Comparison of ENCODE assay signal across 9 cellular contexts in genomic region chr13:112893570-112894422, GRCh38.
DNase-seq lines count a peak whose midpoint lies in the region; ATAC-seq, FAIRE-seq and TF ChIP-seq lines count a peak whose summit lies in the region.
"Had no signal": no experiment of that assay in that cellular context is flagged by ENCODE, and none has a peak within 500 bp of the region (broad histone marks: within the 10 kb centered on the region; RNA-seq: fewer than 3 reads in every experiment).

No MANE protein-coding gene starts in this region.

- H2AK5ac ChIP-seq in neuronal stem cell (ENCODE audit: low read depth, low read length), result peak overlapping the region; percentile 94

- H3K18ac ChIP-seq in neuronal stem cell (ENCODE audit: low read length), result peak overlapping the region; percentile 99

- H3K27ac Mint-ChIP-seq in activated T-helper 2 cell treated with anti-CD3 and anti-CD28 coated beads, Interferon-gamma antibody, Interleukin-2, Interleukin-4, amounts not matched to agents 10 μg/mL and 5 μg/mL and 100 μg/mL, durations not matched to agents 14 hours and 24 hours and 36 hours, result no peak overlapping the region

- H3K4me1 ChIP-seq in HUES6 (ENCODE audit: control insufficient read depth, insufficient read depth, low read length) (peaks cover 54% of the 10 kb centered on the region), neuronal stem cell (ENCODE audit: control insufficient read depth in 2 of 2, insufficient read depth in 1 of 2, low read depth in 1 of 2, low read length in 2 of 2) (peaks cover 40 to 41% of the 10 kb centered on the region in 2 donors)

- FAIRE-seq in GM18507 (lab: Jason Lieb, UNC), result no peak

- no peak overlapping the region for H3K4me3 Mint-ChIP-seq in activated T-helper 2 cell treated with anti-CD3 and anti-CD28 coated beads, Interferon-gamma antibody, Interleukin-2, Interleukin-4, amounts not matched to agents 10 μg/mL and 5 μg/mL and 100 μg/mL, durations not matched to agents 14 hours and 24 hours and 36 hours (ENCODE audit: low read depth)

- DNase-seq in AG04450 (ENCODE audit: low read depth, low spot score) (no peak), GM18507 (ENCODE audit: extremely low spot score, insufficient read length, low read depth) (peak; percentile 67), fibroblast of the aortic adventitia (ENCODE audit: low read depth) (peak; percentile 6), neuronal stem cell (ENCODE audit: low spot score) (peak; percentile 83), occipital lobe (lab: John Stamatoyannopoulos, UW) (no peak)
- no peak for DNase-seq in activated T-helper 2 cell treated with anti-CD3 and anti-CD28 coated beads, Interferon-gamma antibody, Interleukin-2, Interleukin-4, amounts not matched to agents 10 μg/mL and 5 μg/mL and 100 μg/mL, durations not matched to agents 14 hours and 24 hours and 36 hours (ENCODE audit: low spot score)

- H3K36me3 Mint-ChIP-seq in activated T-helper 2 cell treated with anti-CD3 and anti-CD28 coated beads, Interferon-gamma antibody, Interleukin-2, Interleukin-4, amounts not matched to agents 10 μg/mL and 5 μg/mL and 100 μg/mL, durations not matched to agents 14 hours and 24 hours and 36 hours (ENCODE audit: low read depth), result no peaks in the 10 kb centered on the region

- H2BK15ac ChIP-seq in neuronal stem cell (ENCODE audit: low read length), result peak overlapping the region; percentile 51

- H2BK12ac ChIP-seq in neuronal stem cell (ENCODE audit: low read length), result peak overlapping the region; percentile 68

- H3K27me3 ChIP-seq in AG04450 (ENCODE audit: control insufficient read depth, insufficient read depth, low read length), result peaks cover 65% of the 10 kb centered on the region
- peaks cover 52% of the 10 kb centered on the region for H3K27me3 ChIP-seq in HUES6 (ENCODE audit: control insufficient read depth, insufficient read depth, low read length)
- H3K27me3 ChIP-seq in neuronal stem cell (ENCODE audit: control insufficient read depth in 3 of 3, insufficient read depth in 3 of 3, low read depth in 1 of 3, low read length in 3 of 3), result peaks cover 0 to 7% (median 0%) of the 10 kb centered on the region in 3 experiments

- peak; percentile 9; the same call in 2 of the 3 replicates for ATAC-seq in SK-N-SH treated with all-trans-retinoic acid at 6 μM for 48 hours

- H3K4me1 Mint-ChIP-seq in activated T-helper 2 cell treated with anti-CD3 and anti-CD28 coated beads, Interferon-gamma antibody, Interleukin-2, Interleukin-4, amounts not matched to agents 10 μg/mL and 5 μg/mL and 100 μg/mL, durations not matched to agents 14 hours and 24 hours and 36 hours (ENCODE audit: low read depth), result no peaks in the 10 kb centered on the region

- POLR2A ChIA-PET in AG04450 (lab: Yijun Ruan, JAX), result no interaction called here

- no peak overlapping the region for H3K27ac ChIP-seq in AG04450 (ENCODE audit: low read depth, low read length)
- peak overlapping the region; percentile 61; the same call in 1 of the 2 replicates for H3K27ac ChIP-seq in HUES6 (ENCODE audit: low read depth, low read length)
- peak overlapping the region; percentile 88 for H3K27ac ChIP-seq in neuronal stem cell (replicated peaks; ENCODE audit: low read length)
- H3K27ac ChIP-seq: adrenal gland had no signal

- WGBS in neuronal stem cell (ENCODE audit: extremely low coverage in 2 of 2, insufficient read length in 2 of 2, insufficient replicate concordance in 1 of 2), 2 donors, result no CpG with 5 or more reads among the region's 51 CpGs

- H3K14ac ChIP-seq in neuronal stem cell (ENCODE audit: low read length), result no peak overlapping the region

- H2BK5ac ChIP-seq in neuronal stem cell (ENCODE audit: low read length), result peak overlapping the region; percentile 93

- TF ChIP-seq CTCF in AG04450 (IDR thresholded peaks at IDR 0.05; ENCODE audit: low read depth, low read length), result no peak
- no peak for TF ChIP-seq CTCF in fibroblast of the aortic adventitia (IDR thresholded peaks at IDR 0.05; ENCODE audit: insufficient read depth, low read length)

- no peak overlapping the region for H3K4ac ChIP-seq in neuronal stem cell (ENCODE audit: low read length)

- H3K36me3 ChIP-seq in HUES6 (ENCODE audit: control insufficient read depth, insufficient read depth, low read length) (no peaks in the 10 kb centered on the region), neuronal stem cell (replicated peaks in 1 of 2; ENCODE audit: control insufficient read depth in 2 of 2, insufficient read depth in 2 of 2, low read length in 2 of 2) (peaks cover 0 to 4% of the 10 kb centered on the region in 2 donors)
- H3K36me3 ChIP-seq: adrenal gland had no signal

- intact Hi-C loops in activated T-helper 2 cell treated with anti-CD3 and anti-CD28 coated beads, Interferon-gamma antibody, Interleukin-2, Interleukin-4, amounts not matched to agents 10 μg/mL and 5 μg/mL and 100 μg/mL, durations not matched to agents 14 hours and 24 hours and 36 hours (cut with micrococcal nuclease), result no loop called here

- CTCF ChIA-PET in AG04450 (lab: Charles Lee), result interaction anchor here (0.6 kb wide), 1 partner anchor 17 kb away, joined by 3 read pairs; no protein-coding TSS in a partner anchor

- H3K23ac ChIP-seq in neuronal stem cell (ENCODE audit: low read depth, low read length, poor library complexity), result peak overlapping the region; percentile 20

- H3K27me3 Mint-ChIP-seq in activated T-helper 2 cell treated with anti-CD3 and anti-CD28 coated beads, Interferon-gamma antibody, Interleukin-2, Interleukin-4, amounts not matched to agents 10 μg/mL and 5 μg/mL and 100 μg/mL, durations not matched to agents 14 hours and 24 hours and 36 hours (ENCODE audit: low read depth), result peaks cover 25% of the 10 kb centered on the region

- peaks cover 16% of the 10 kb centered on the region for H3K79me1 ChIP-seq in neuronal stem cell (ENCODE audit: low read depth, low read length)

- H3K9ac ChIP-seq in HUES6 (ENCODE audit: low read length), result peak overlapping the region; percentile 69
- H3K9ac ChIP-seq in neuronal stem cell (ENCODE audit: low read depth, low read length, poor library complexity), result peak overlapping the region; percentile 66

- peak overlapping the region; percentile 45 for H3K4me2 ChIP-seq in neuronal stem cell (ENCODE audit: insufficient read depth, low read length, poor library complexity, severe bottlenecking)

- H3K4me3 ChIP-seq in AG04450 (ENCODE audit: low read depth, low read length), result peak overlapping the region; percentile 31; the same call in 1 of the 2 replicates
- H3K4me3 ChIP-seq in HUES6 (ENCODE audit: low read depth, low read length), result peak overlapping the region; percentile 52
- H3K4me3 ChIP-seq in fibroblast of the aortic adventitia (ENCODE audit: low read depth, low read length), result no peak overlapping the region
- H3K4me3 ChIP-seq in neuronal stem cell (ENCODE audit: low read length in 2 of 2), result peak overlapping the region; percentile 4 to 48

- H4K91ac ChIP-seq in neuronal stem cell (ENCODE audit: low read depth, low read length, poor library complexity), result no peak overlapping the region

- H3K9me3 Mint-ChIP-seq in activated T-helper 2 cell treated with anti-CD3 and anti-CD28 coated beads, Interferon-gamma antibody, Interleukin-2, Interleukin-4, amounts not matched to agents 10 μg/mL and 5 μg/mL and 100 μg/mL, durations not matched to agents 14 hours and 24 hours and 36 hours, result no peaks in the 10 kb centered on the region

- H2AFZ ChIP-seq in neuronal stem cell (ENCODE audit: low read length), result peak overlapping the region; percentile 81

- no peak overlapping the region for H4K8ac ChIP-seq in neuronal stem cell (ENCODE audit: low read depth, low read length)

- H2BK120ac ChIP-seq in neuronal stem cell (ENCODE audit: low read depth, low read length), result peak overlapping the region; percentile 62

- no peaks in the 10 kb centered on the region; the same call in 1 of the 2 replicates for H3K9me3 ChIP-seq in AG04450 (ENCODE audit: control insufficient read depth, insufficient read depth, low read length)
- H3K9me3 ChIP-seq in HUES6 (ENCODE audit: control insufficient read depth, insufficient read depth, low read depth, low read length), result no peaks in the 10 kb centered on the region
- H3K9me3 ChIP-seq in neuronal stem cell (replicated peaks in 1 of 2; ENCODE audit: control insufficient read depth in 2 of 2, insufficient read depth in 1 of 2, low read depth in 1 of 2, low read length in 2 of 2), result no peaks in the 10 kb centered on the region
- H3K9me3 ChIP-seq: adrenal gland had no signal

TF ChIP-seq in SK-N-SH treated with all-trans-retinoic acid at 6 μM for 48 hours, 23 proteins besides CTCF, POLR2A, EP300 and RAD21 (continues in another document):
- TF ChIP-seq GLIS3 (CRISPR knock-in tag; IDR thresholded peaks at IDR 0.05) (no peak), RARB (CRISPR knock-in tag; IDR thresholded peaks at IDR 0.05) (no peak), TOX (CRISPR knock-in tag; IDR thresholded peaks at IDR 0.05; ENCODE audit: borderline replicate concordance) (no peak), TCF4 (CRISPR knock-in tag; IDR thresholded peaks at IDR 0.05; ENCODE audit: borderline replicate concordance) (no peak), PPARA (CRISPR knock-in tag; IDR thresholded peaks at IDR 0.05; ENCODE audit: borderline replicate concordance) (no peak), BACH2 (CRISPR knock-in tag; IDR thresholded peaks at IDR 0.05; ENCODE audit: borderline replicate concordance) (no peak), ESRRG (CRISPR knock-in tag; IDR thresholded peaks at IDR 0.05) (no peak), ISL1 (CRISPR knock-in tag; IDR thresholded peaks at IDR 0.05) (no peak), ARNTL (CRISPR knock-in tag; IDR thresholded peaks at IDR 0.05; ENCODE audit: borderline replicate concordance, low read depth) (no peak), CREB5 (CRISPR knock-in tag; IDR thresholded peaks at IDR 0.05; ENCODE audit: low read depth) (no peak), ZNF8 (CRISPR knock-in tag; IDR thresholded peaks at IDR 0.05) (no peak)

Comparison
In these comparisons a context has a peak if more than half of its experiments do, and no peak if none do; other contexts are left out.
1. DNase-seq: peak in GM18507 (single experiment), fibroblast of the aortic adventitia (single experiment) and neuronal stem cell (single experiment); none in AG04450 (single experiment), activated T-helper 2 cell treated with anti-CD3 and anti-CD28 coated beads, Interferon-gamma antibody, Interleukin-2, Interleukin-4, amounts not matched to agents 10 μg/mL and 5 μg/mL and 100 μg/mL, durations not matched to agents 14 hours and 24 hours and 36 hours (single experiment) and occipital lobe (single experiment).